ENCODE assay signal across 26 cellular contexts in genomic region chr7:121924273-121925184, GRCh38. TPM values are rescaled to one million over a fixed set of nuclear protein-coding genes. Genes with fewer than 3 reads are reported as not detected.
A peak's percentile ranks its signal among the peaks of the same experiment; 100 is the strongest.
DNase-seq lines count a peak whose midpoint lies in the region; ATAC-seq and TF ChIP-seq lines count a peak whose summit lies in the region.
"Had no signal": no experiment of that assay in that cellular context is flagged by ENCODE, and none has a peak within 500 bp of the region (broad histone marks: within the 10 kb centered on the region; RNA-seq: fewer than 3 reads in every experiment).

No MANE protein-coding gene starts in this region.

- TF ChIP-seq CTCF in WTC11 (IDR thresholded peaks at IDR 0.05) (no peak), neural crest cell (conservative IDR thresholded peaks at IDR 0.05) (no peak)

- no peaks in the 10 kb centered on the region for H3K9me3 ChIP-seq in HUES48 (ENCODE audit: control insufficient read depth, insufficient read depth, low read length)
- H3K9me3 ChIP-seq: BLaER1, HAP-1 had no signal

- H3K4me3 Mint-ChIP-seq in WTC11 (0 out of 2 replicates have a peak overlapping the region, but pooled peaks have one; percentile 22), neural crest cell (peak overlapping the region; percentile 29)
- H3K4me3 Mint-ChIP-seq in activated CD8-positive, alpha-beta T cell treated with anti-CD3 and anti-CD28 coated beads, Interleukin-2, amount 10 ng/mL, durations not matched to agents 7 days and 5 days = no peak overlapping the region
- H3K4me3 Mint-ChIP-seq: CD4-positive, CD25-positive, alpha-beta regulatory T cell; IgD-negative memory B cell; T-helper 2 cell treated with Interferon-gamma antibody and Interleukin-4, amounts not matched to agents 5 μg/mL and 100 μg/mL, for 36 hours had no signal

- H3K9ac ChIP-seq in HUES48 (ENCODE audit: low read depth, low read length) = no peak overlapping the region; the same call in 1 of the 2 replicates
- H3K9ac ChIP-seq: BLaER1, KMS-11 had no signal

- peaks cover 41% of the 10 kb centered on the region for H3K4me1 ChIP-seq in HUES48 (ENCODE audit: control insufficient read depth, insufficient read depth, low read length)
- H3K4me1 ChIP-seq: BLaER1, HAP-1 had no signal

- H3K27ac Mint-ChIP-seq in WTC11 (peak overlapping the region; percentile 90; the same call in 1 of the 2 replicates), neural crest cell (ENCODE audit: unreplicated experiment) (peak overlapping the region; percentile 20)
- no peak overlapping the region for H3K27ac Mint-ChIP-seq in activated CD8-positive, alpha-beta T cell treated with anti-CD3 and anti-CD28 coated beads, Interleukin-2, amount 10 ng/mL, durations not matched to agents 7 days and 5 days
- H3K27ac Mint-ChIP-seq: CD4-positive, CD25-positive, alpha-beta regulatory T cell; HFFc6; IgD-negative memory B cell; T-helper 2 cell treated with Interferon-gamma antibody and Interleukin-4, amounts not matched to agents 5 μg/mL and 100 μg/mL, for 36 hours had no signal

- H3K4me3 ChIP-seq in HUES48 (ENCODE audit: low read depth, low read length) = peak overlapping the region; percentile 35; the same call in 1 of the 2 replicates
- H3K4me3 ChIP-seq: BLaER1, HAP-1 had no signal

- DNase-seq in NCI-H146 (lab: John Stamatoyannopoulos, UW) (peak; percentile 6), WTC11 (ENCODE audit: low spot score) (no peak), neural crest cell (ENCODE audit: low read depth, low spot score) (no peak)
- no peak for DNase-seq in activated CD8-positive, alpha-beta T cell treated with anti-CD3 and anti-CD28 coated beads, Interleukin-2, amount 10 ng/mL, durations not matched to agents 7 days and 5 days
- DNase-seq: CD4-positive, CD25-positive, alpha-beta regulatory T cell; DMS153; DND-41; HFFc6; NCI-H1048; NCI-H2029; NCI-H226; NCI-H510A; NCI-H774; SHP77; T-helper 1 cell had no signal

- H3K9me3 Mint-ChIP-seq in WTC11 = no peaks in the 10 kb centered on the region
- peaks cover 3% of the 10 kb centered on the region for H3K9me3 Mint-ChIP-seq in neural crest cell
- H3K9me3 Mint-ChIP-seq in activated CD8-positive, alpha-beta T cell treated with anti-CD3 and anti-CD28 coated beads, Interleukin-2, amount 10 ng/mL, durations not matched to agents 7 days and 5 days (ENCODE audit: insufficient read depth) = no peaks in the 10 kb centered on the region
- H3K9me3 Mint-ChIP-seq: HFFc6; T-helper 2 cell treated with Interferon-gamma antibody and Interleukin-4, amounts not matched to agents 5 μg/mL and 100 μg/mL, for 36 hours had no signal

- H3K4me1 Mint-ChIP-seq in WTC11 (peaks cover 63% of the 10 kb centered on the region), neural crest cell (peaks cover 62% of the 10 kb centered on the region)
- no peaks in the 10 kb centered on the region for H3K4me1 Mint-ChIP-seq in activated CD8-positive, alpha-beta T cell treated with anti-CD3 and anti-CD28 coated beads, Interleukin-2, amount 10 ng/mL, durations not matched to agents 7 days and 5 days (ENCODE audit: low read depth)
- H3K4me1 Mint-ChIP-seq: CD4-positive, CD25-positive, alpha-beta regulatory T cell; IgD-negative memory B cell had no signal

- CTCF ChIA-PET in WTC11 (lab: Charles Lee) = interaction anchor here (0.6 to 2.1 kb wide), 5 partner anchors 10 to 70 kb away, joined by 3 to 22 read pairs (median 6); no protein-coding TSS in a partner anchor
- CTCF ChIA-PET in activated CD8-positive, alpha-beta T cell treated with anti-CD3 and anti-CD28 coated beads, Interleukin-2, amount 10 ng/mL, durations not matched to agents 7 days and 5 days (lab: Charles Lee) = interaction anchor here (1.4 kb wide), 1 partner anchor 70 kb away, joined by 3 read pairs; no protein-coding TSS in a partner anchor

- no peaks in the 10 kb centered on the region for H3K27me3 ChIP-seq in HUES48 (ENCODE audit: control insufficient read depth, insufficient read depth, low read length)
- H3K27me3 ChIP-seq: BLaER1 had no signal

- H3K27me3 Mint-ChIP-seq in WTC11 (ENCODE audit: low read depth) (no peaks in the 10 kb centered on the region), neural crest cell (ENCODE audit: low read depth) (no peaks in the 10 kb centered on the region)
- no peaks in the 10 kb centered on the region for H3K27me3 Mint-ChIP-seq in activated CD8-positive, alpha-beta T cell treated with anti-CD3 and anti-CD28 coated beads, Interleukin-2, amount 10 ng/mL, durations not matched to agents 7 days and 5 days (ENCODE audit: low read depth)
- H3K27me3 Mint-ChIP-seq: CD4-positive, CD25-positive, alpha-beta regulatory T cell; IgD-negative memory B cell had no signal

- POLR2A ChIA-PET in WTC11 (lab: Charles Lee) = interaction anchor here (0.6 kb wide), 4 partner anchors 9 to 445 kb away, joined by 3 to 6 read pairs (median 4); no protein-coding TSS in a partner anchor
- POLR2A ChIA-PET in activated CD8-positive, alpha-beta T cell treated with anti-CD3 and anti-CD28 coated beads, Interleukin-2, amount 10 ng/mL, durations not matched to agents 7 days and 5 days (lab: Charles Lee) = no interaction called here

- ATAC-seq in WTC11 = peak; percentile 84
- ATAC-seq in GM19351 (IDR thresholded peaks at IDR 0.05; ENCODE audit: unreplicated experiment) = no peak
- no peak for ATAC-seq in GM21515 (IDR thresholded peaks at IDR 0.05; ENCODE audit: unreplicated experiment)
- no peak for ATAC-seq in activated CD8-positive, alpha-beta T cell treated with anti-CD3 and anti-CD28 coated beads, Interleukin-2, amount 10 ng/mL, durations not matched to agents 7 days and 5 days
- no peak for ATAC-seq in GM19467 (IDR thresholded peaks at IDR 0.05; ENCODE audit: unreplicated experiment)
- ATAC-seq: Panc1 had no signal

- H3K27ac ChIP-seq in HUES48 (ENCODE audit: low read depth, low read length) = peak overlapping the region; percentile 96
- H3K27ac ChIP-seq: BLaER1, KMS-11, RWPE1 had no signal

- peaks cover 10% of the 10 kb centered on the region; the same call in 1 of the 2 replicates for H3K36me3 ChIP-seq in HUES48 (ENCODE audit: control insufficient read depth, insufficient read depth, low read length)
- H3K36me3 ChIP-seq: BLaER1, HAP-1 had no signal

- H3K36me3 Mint-ChIP-seq in WTC11 (peaks cover 4% of the 10 kb centered on the region), neural crest cell (ENCODE audit: low read depth) (peaks cover 19% of the 10 kb centered on the region)
- no peaks in the 10 kb centered on the region for H3K36me3 Mint-ChIP-seq in activated CD8-positive, alpha-beta T cell treated with anti-CD3 and anti-CD28 coated beads, Interleukin-2, amount 10 ng/mL, durations not matched to agents 7 days and 5 days (ENCODE audit: low read depth)
- H3K36me3 Mint-ChIP-seq: CD4-positive, CD25-positive, alpha-beta regulatory T cell; IgD-negative memory B cell had no signal

TF ChIP-seq in WTC11, 78 proteins besides CTCF, POLR2A, EP300 and RAD21:
- no peak for TF ChIP-seq ZBTB43 (CRISPR knock-in tag; IDR thresholded peaks at IDR 0.05)
- no peak for TF ChIP-seq TEAD1 (CRISPR knock-in tag; IDR thresholded peaks at IDR 0.05)
- no peak for TF ChIP-seq ZNF512 (CRISPR knock-in tag; IDR thresholded peaks at IDR 0.05; ENCODE audit: borderline replicate concordance)
- no peak for TF ChIP-seq SMAD4 (CRISPR knock-in tag; IDR thresholded peaks at IDR 0.05)
- TF ChIP-seq GABPB1 (CRISPR knock-in tag; IDR thresholded peaks at IDR 0.05) = no peak
- no peak for TF ChIP-seq RORB (CRISPR knock-in tag; IDR thresholded peaks at IDR 0.05)
- no peak for TF ChIP-seq NFATC4 (CRISPR knock-in tag; IDR thresholded peaks at IDR 0.05)
- TF ChIP-seq GRHL2 (CRISPR knock-in tag; IDR thresholded peaks at IDR 0.05; ENCODE audit: insufficient replicate concordance, severe bottlenecking) = no peak
- TF ChIP-seq ZNF121 (CRISPR knock-in tag; IDR thresholded peaks at IDR 0.05) = no peak
- TF ChIP-seq ZNF138 (CRISPR knock-in tag; conservative IDR thresholded peaks at IDR 0.05) = no peak
- no peak for TF ChIP-seq ZNF219 (CRISPR knock-in tag; IDR thresholded peaks at IDR 0.05; ENCODE audit: borderline replicate concordance)

RNA-seq across cellular contexts. Expression of gene PTPRZ1, which starts 51.6 kb away (rescaled TPM):
- total RNA-seq in WTC11 (2021) (105 to 114 TPM (median 107 TPM) in 3 replicates), neural crest cell (202 and 207 TPM in 2 replicates)
- total RNA-seq in activated CD8-positive, alpha-beta T cell treated with anti-CD3 and anti-CD28 coated beads, Interleukin-2, amount 10 ng/mL, durations not matched to agents 7 days and 5 days = not detected
- total RNA-seq: CD4-positive, CD25-positive, alpha-beta regulatory T cell had no signal

Comparison
In these comparisons a context has a peak if more than half of its experiments do, and no peak if none do; other contexts are left out.
1. RNA of gene PTPRZ1, which starts 51.6 kb away (total RNA-seq): 202 to 207 TPM in neural crest cell and 105 to 114 TPM in WTC11; not detected in activated CD8-positive, alpha-beta T cell treated with anti-CD3 and anti-CD28 coated beads, Interleukin-2, amount 10 ng/mL, durations not matched to agents 7 days and 5 days; every median in the first group is over 100 times any median in the second.